ENCODE assay signal across 20 cellular contexts in the genomic region with DNA sequence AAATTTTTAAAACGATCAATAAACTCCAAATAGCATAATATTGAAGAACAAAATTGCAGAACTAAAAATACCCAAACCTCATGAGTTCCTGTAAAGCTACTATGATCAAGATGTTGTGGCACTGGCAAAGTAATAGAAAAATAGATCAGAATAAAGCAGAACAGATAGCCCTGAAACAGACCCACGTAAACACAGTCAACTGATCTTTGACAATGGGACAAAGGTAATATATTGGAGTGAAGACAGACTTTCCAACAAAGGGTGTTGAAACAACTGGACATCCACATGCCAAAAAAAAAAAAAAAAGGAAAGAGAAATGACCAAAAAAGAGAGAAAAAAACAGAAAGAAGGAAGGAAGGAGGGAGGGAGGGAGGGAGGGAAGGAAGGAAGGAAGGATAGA.
"Had no signal": no experiment of that assay in that cellular context is flagged by ENCODE, and none has a peak within 500 bp of the region (broad histone marks: within the 10 kb centered on the region; RNA-seq: fewer than 3 reads in every experiment).

No MANE protein-coding gene starts in this region.

- H3K36me3 ChIP-seq: SJCRH30 had no signal

- H3K27me3 ChIP-seq: SJCRH30 had no signal

- H3K9me2 ChIP-seq: SK-N-SH had no signal

- H3K27ac ChIP-seq: SJCRH30, VCaP had no signal

- H3K9me3 ChIP-seq: SJCRH30, SK-N-SH had no signal

- H3K4me1 Mint-ChIP-seq: activated CD4-positive, alpha-beta T cell treated with anti-CD3 and anti-CD28 coated beads, Interleukin-2, amount 10 ng/mL, durations not matched to agents 7 days and 5 days; activated naive CD4-positive, alpha-beta T cell treated with anti-CD3 and anti-CD28 coated beads, Interleukin-2, amount 50 U/mL, for 24 hours; central memory CD8-positive, alpha-beta T cell had no signal

- H3K27ac Mint-ChIP-seq: activated CD4-positive, alpha-beta T cell treated with anti-CD3 and anti-CD28 coated beads, Interleukin-2, amount 10 ng/mL, durations not matched to agents 7 days and 5 days; activated CD8-positive, alpha-beta T cell treated with anti-CD3 and anti-CD28 coated beads for 36 hours; activated naive CD4-positive, alpha-beta T cell treated with anti-CD3 and anti-CD28 coated beads, Interleukin-2, amount 50 U/mL, for 24 hours; activated T-cell treated with anti-CD3 and anti-CD28 coated beads, Interleukin-2, amount 50 U/mL, for 72 hours had no signal

- H3K4me3 ChIP-seq: SJCRH30 had no signal

- ATAC-seq: activated CD8-positive, alpha-beta T cell treated with anti-CD3 and anti-CD28 coated beads for 36 hours; activated T-cell treated with anti-CD3 and anti-CD28 coated beads, Interleukin-2, amount 50 U/mL, for 72 hours; Right ventricle myocardium inferior had no signal

- H3K9me3 Mint-ChIP-seq: activated CD8-positive, alpha-beta T cell treated with anti-CD3 and anti-CD28 coated beads for 36 hours; activated naive CD4-positive, alpha-beta T cell treated with anti-CD3 and anti-CD28 coated beads, Interleukin-2, amount 50 U/mL, for 24 hours; activated T-cell treated with anti-CD3 and anti-CD28 coated beads, Interleukin-2, amount 50 U/mL, for 72 hours had no signal

- H3K27me3 Mint-ChIP-seq: central memory CD8-positive, alpha-beta T cell had no signal

- H3K9ac ChIP-seq: SK-N-SH had no signal

- H3K4me1 ChIP-seq: SJCRH30 had no signal

- H3K4me3 Mint-ChIP-seq: activated CD4-positive, alpha-beta T cell treated with anti-CD3 and anti-CD28 coated beads, Interleukin-2, amount 10 ng/mL, durations not matched to agents 7 days and 5 days; activated CD8-positive, alpha-beta T cell treated with anti-CD3 and anti-CD28 coated beads for 36 hours; activated naive CD4-positive, alpha-beta T cell treated with anti-CD3 and anti-CD28 coated beads, Interleukin-2, amount 50 U/mL, for 24 hours; activated T-cell treated with anti-CD3 and anti-CD28 coated beads, Interleukin-2, amount 50 U/mL, for 72 hours; central memory CD8-positive, alpha-beta T cell had no signal

- H3K36me3 Mint-ChIP-seq: activated naive CD4-positive, alpha-beta T cell treated with anti-CD3 and anti-CD28 coated beads, Interleukin-2, amount 50 U/mL, for 24 hours had no signal

- H3K4me2 ChIP-seq: SK-N-SH had no signal

- DNase-seq: activated CD4-positive, alpha-beta T cell treated with anti-CD3 and anti-CD28 coated beads, Interleukin-2, amount 10 ng/mL, durations not matched to agents 7 days and 5 days; activated CD4-positive, CD25-positive, alpha-beta regulatory T cell; activated CD8-positive, alpha-beta memory T cell treated with anti-CD3 and anti-CD28 coated beads, Interleukin-2, amount 50 U/mL, for 4 hours; activated CD8-positive, alpha-beta T cell treated with anti-CD3 and anti-CD28 coated beads for 36 hours; activated T-cell treated with anti-CD3 and anti-CD28 coated beads, Interleukin-2, amount 50 U/mL, for 72 hours; aorta; MM.1S; NCI-H1105; NCI-H1436; NCI-H1694 treated with DMSO at 0.1 percent for 48 hours; NCI-H2029 treated with DMSO at 0.1 percent for 48 hours; NCI-H510A treated with DMSO at 0.1 percent for 48 hours; NCI-H69; SJCRH30; SK-N-SH; T-helper 1 cell had no signal
